Comparison of ENCODE assay signal across 17 cellular contexts in genomic region chr1:20029178-20029912, GRCh38. TPM values are rescaled to one million over a fixed set of nuclear protein-coding genes. Genes with fewer than 3 reads are reported as not detected.
A peak's percentile ranks its signal among the peaks of the same experiment; 100 is the strongest.
DNase-seq lines count a peak whose midpoint lies in the region; ATAC-seq and TF ChIP-seq lines count a peak whose summit lies in the region.
"Had no signal": no experiment of that assay in that cellular context is flagged by ENCODE, and none has a peak within 500 bp of the region (broad histone marks: within the 10 kb centered on the region; RNA-seq: fewer than 3 reads in every experiment).

No MANE protein-coding gene starts in this region.

- DNase-seq in Right ventricle myocardium superior (peak; percentile 60), MCF 10A (ENCODE audit: unreplicated experiment) (no peak)
- no peak for DNase-seq in stimulated activated naive CD4-positive, alpha-beta T cell treated with Interleukin-2 at 50 U/mL for 16 hours (lab: John Stamatoyannopoulos, UW)
- DNase-seq: 8988T; BE2C; CD4-positive, alpha-beta memory T cell; DMS79 treated with DMSO at 0.1 percent for 48 hours; NCI-H1436; NCI-H2081; NCI-H510A treated with DMSO at 0.1 percent for 48 hours had no signal

- WGBS in mesodermal cell (ENCODE audit: insufficient coverage in 2 of 2), 2 experiments: 95 to 96% methylated on average over 10 to 18 of the region's 20 CpGs

- H3K4me3 ChIP-seq in mesodermal cell (ENCODE audit: extremely low read depth, insufficient read depth, low read length, poor library complexity, severe bottlenecking): no peak overlapping the region

- TF ChIP-seq CTCF in C4-2B (conservative IDR thresholded peaks at IDR 0.05): no peak
- TF ChIP-seq CTCF in VCaP (conservative IDR thresholded peaks at IDR 0.05): no peak
- no peak for TF ChIP-seq CTCF in MCF 10A (IDR thresholded peaks at IDR 0.05; ENCODE audit: unreplicated experiment)

- H3K4me1 ChIP-seq in mesodermal cell (ENCODE audit: control insufficient read depth, insufficient read depth, low read length, poor library complexity, severe bottlenecking): peaks cover 5% of the 10 kb centered on the region
- H3K4me1 ChIP-seq: BE2C had no signal

- H3K27ac Mint-ChIP-seq in MCF 10A (ENCODE audit: low read depth, unreplicated experiment): no peak overlapping the region
- H3K27ac Mint-ChIP-seq: CD4-positive, alpha-beta memory T cell had no signal

- intact Hi-C loops in Right ventricle myocardium superior (cut with DNase I): no loop called here
- intact Hi-C loops in MCF 10A (cut with micrococcal nuclease): no loop called here

- POLR2A ChIA-PET in MCF 10A (lab: Yijun Ruan, JAX): no interaction called here

- BruUV-seq in MCF 10A (replicated peaks; lab: Mats Ljungman, UMichigan): no TSS peak

- no peaks in the 10 kb centered on the region for H3K36me3 Mint-ChIP-seq in MCF 10A (ENCODE audit: insufficient read depth, unreplicated experiment)

- ATAC-seq in Right ventricle myocardium superior (ENCODE audit: poor library complexity) (peak; percentile 41), SK-N-SH treated with all-trans-retinoic acid at 6 μM for 48 hours (no peak), HG02798 (IDR thresholded peaks at IDR 0.05; ENCODE audit: poor library complexity, unreplicated experiment) (no peak)
- ATAC-seq: HCT116 had no signal

- H3K36me3 ChIP-seq in mesodermal cell (ENCODE audit: control insufficient read depth, insufficient read depth, low read length): no peaks in the 10 kb centered on the region
- H3K36me3 ChIP-seq: BE2C had no signal

- no peaks in the 10 kb centered on the region for H3K9me3 Mint-ChIP-seq in MCF 10A (ENCODE audit: unreplicated experiment)

- peaks cover 9% of the 10 kb centered on the region for H3K4me1 Mint-ChIP-seq in MCF 10A (ENCODE audit: insufficient read depth, unreplicated experiment)
- H3K4me1 Mint-ChIP-seq: CD4-positive, alpha-beta memory T cell had no signal

- CTCF ChIA-PET in MCF 10A (lab: Yijun Ruan, JAX): interaction anchor here (0.5 to 0.6 kb wide), 2 partner anchors 54 to 546 kb away, joined by 3 read pairs; no protein-coding TSS in a partner anchor

- peaks cover 6% of the 10 kb centered on the region for H3K9me3 ChIP-seq in mesodermal cell (ENCODE audit: control insufficient read depth, low read length)
- H3K9me3 ChIP-seq: BE2C had no signal

- H3K4me3 Mint-ChIP-seq in MCF 10A (ENCODE audit: unreplicated experiment): no peak overlapping the region
- H3K4me3 Mint-ChIP-seq: CD4-positive, alpha-beta memory T cell had no signal

- H3K27ac ChIP-seq in C4-2B (peak overlapping the region; percentile 90), VCaP (peak overlapping the region; percentile 96), mesodermal cell (ENCODE audit: low read depth, low read length, severe bottlenecking) (peak overlapping the region; percentile 41)

- H3K27me3 Mint-ChIP-seq in MCF 10A (ENCODE audit: insufficient read depth, unreplicated experiment): peaks cover 22% of the 10 kb centered on the region

TF ChIP-seq in SK-N-SH treated with all-trans-retinoic acid at 6 μM for 48 hours, 23 proteins besides CTCF, POLR2A, EP300 and RAD21:
- no peak for TF ChIP-seq GLIS3 (CRISPR knock-in tag; IDR thresholded peaks at IDR 0.05)
- TF ChIP-seq, protein P1, sequence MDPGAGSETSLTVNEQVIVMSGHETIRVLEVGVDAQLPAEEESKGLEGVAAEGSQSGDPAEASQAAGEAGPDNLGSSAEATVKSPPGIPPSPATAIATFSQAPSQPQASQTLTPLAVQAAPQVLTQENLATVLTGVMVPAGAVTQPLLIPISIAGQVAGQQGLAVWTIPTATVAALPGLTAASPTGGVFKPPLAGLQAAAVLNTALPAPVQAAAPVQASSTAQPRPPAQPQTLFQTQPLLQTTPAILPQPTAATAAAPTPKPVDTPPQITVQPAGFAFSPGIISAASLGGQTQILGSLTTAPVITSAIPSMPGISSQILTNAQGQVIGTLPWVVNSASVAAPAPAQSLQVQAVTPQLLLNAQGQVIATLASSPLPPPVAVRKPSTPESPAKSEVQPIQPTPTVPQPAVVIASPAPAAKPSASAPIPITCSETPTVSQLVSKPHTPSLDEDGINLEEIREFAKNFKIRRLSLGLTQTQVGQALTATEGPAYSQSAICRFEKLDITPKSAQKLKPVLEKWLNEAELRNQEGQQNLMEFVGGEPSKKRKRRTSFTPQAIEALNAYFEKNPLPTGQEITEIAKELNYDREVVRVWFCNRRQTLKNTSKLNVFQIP (CRISPR knock-in tag; IDR thresholded peaks at IDR 0.05; ENCODE audit: borderline replicate concordance, low read depth): no peak
- no peak for TF ChIP-seq TCF4 (CRISPR knock-in tag; IDR thresholded peaks at IDR 0.05; ENCODE audit: borderline replicate concordance)
- no peak for TF ChIP-seq ARNTL (CRISPR knock-in tag; IDR thresholded peaks at IDR 0.05; ENCODE audit: borderline replicate concordance, low read depth)
- no peak for TF ChIP-seq ESRRG (CRISPR knock-in tag; IDR thresholded peaks at IDR 0.05)
- TF ChIP-seq, protein P2, sequence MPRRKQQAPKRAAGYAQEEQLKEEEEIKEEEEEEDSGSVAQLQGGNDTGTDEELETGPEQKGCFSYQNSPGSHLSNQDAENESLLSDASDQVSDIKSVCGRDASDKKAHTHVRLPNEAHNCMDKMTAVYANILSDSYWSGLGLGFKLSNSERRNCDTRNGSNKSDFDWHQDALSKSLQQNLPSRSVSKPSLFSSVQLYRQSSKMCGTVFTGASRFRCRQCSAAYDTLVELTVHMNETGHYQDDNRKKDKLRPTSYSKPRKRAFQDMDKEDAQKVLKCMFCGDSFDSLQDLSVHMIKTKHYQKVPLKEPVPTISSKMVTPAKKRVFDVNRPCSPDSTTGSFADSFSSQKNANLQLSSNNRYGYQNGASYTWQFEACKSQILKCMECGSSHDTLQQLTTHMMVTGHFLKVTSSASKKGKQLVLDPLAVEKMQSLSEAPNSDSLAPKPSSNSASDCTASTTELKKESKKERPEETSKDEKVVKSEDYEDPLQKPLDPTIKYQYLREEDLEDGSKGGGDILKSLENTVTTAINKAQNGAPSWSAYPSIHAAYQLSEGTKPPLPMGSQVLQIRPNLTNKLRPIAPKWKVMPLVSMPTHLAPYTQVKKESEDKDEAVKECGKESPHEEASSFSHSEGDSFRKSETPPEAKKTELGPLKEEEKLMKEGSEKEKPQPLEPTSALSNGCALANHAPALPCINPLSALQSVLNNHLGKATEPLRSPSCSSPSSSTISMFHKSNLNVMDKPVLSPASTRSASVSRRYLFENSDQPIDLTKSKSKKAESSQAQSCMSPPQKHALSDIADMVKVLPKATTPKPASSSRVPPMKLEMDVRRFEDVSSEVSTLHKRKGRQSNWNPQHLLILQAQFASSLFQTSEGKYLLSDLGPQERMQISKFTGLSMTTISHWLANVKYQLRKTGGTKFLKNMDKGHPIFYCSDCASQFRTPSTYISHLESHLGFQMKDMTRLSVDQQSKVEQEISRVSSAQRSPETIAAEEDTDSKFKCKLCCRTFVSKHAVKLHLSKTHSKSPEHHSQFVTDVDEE (CRISPR knock-in tag; IDR thresholded peaks at IDR 0.05): no peak
- no peak for TF ChIP-seq ISL1 (CRISPR knock-in tag; IDR thresholded peaks at IDR 0.05)

RNA-seq across cellular contexts. Expression of gene PLA2G5, which starts 40.6 kb away (rescaled TPM):
- total RNA-seq in Right ventricle myocardium superior (56.7 TPM), MCF 10A (2022) (not detected in 2 replicates)
- 0.66 TPM for polyA plus RNA-seq in mesodermal cell (2013, experiment 1 of 2)
- 1.3 TPM for polyA plus RNA-seq in mesodermal cell (2013, experiment 2 of 2)
- total RNA-seq: CD4-positive, alpha-beta memory T cell; G401 had no signal
- polyA plus RNA-seq: CD4-positive, alpha-beta memory T cell had no signal

RNA-seq across cellular contexts. Expression of gene PLA2G2A, which starts 49.9 kb away (rescaled TPM):
- total RNA-seq in Right ventricle myocardium superior (154 TPM), MCF 10A (2022) (not detected in 2 replicates)
- 3.2 TPM for polyA plus RNA-seq in mesodermal cell (2013, experiment 1 of 2)
- 2.5 TPM for polyA plus RNA-seq in mesodermal cell (2013, experiment 2 of 2)
- total RNA-seq: CD4-positive, alpha-beta memory T cell; G401 had no signal
- polyA plus RNA-seq: CD4-positive, alpha-beta memory T cell had no signal

Comparison
In these comparisons a context has a peak if more than half of its experiments do, and no peak if none do; other contexts are left out.
1. H3K27ac ChIP-seq: peak in every context shown above with its lines; median percentile 96 in VCaP; 90 in C4-2B; 41 in mesodermal cell.
2. RNA of gene PLA2G5, which starts 40.6 kb away (total RNA-seq): 56.7 TPM in Right ventricle myocardium superior (single experiment); not detected in MCF 10A; every median in the first group is over 10 times any median in the second.
3. RNA of gene PLA2G2A, which starts 49.9 kb away (total RNA-seq): 154 TPM in Right ventricle myocardium superior (single experiment); not detected in MCF 10A; every median in the first group is over 100 times any median in the second.